In genomic region chr15:99944131-99944530, GRCh38 we compare ENCODE assay signal across 29 cellular contexts.
"Had no signal": no experiment of that assay in that cellular context is flagged by ENCODE, and none has a peak within 500 bp of the region (broad histone marks: within the 10 kb centered on the region; RNA-seq: fewer than 3 reads in every experiment).

No MANE protein-coding gene starts in this region.

- H3K4me3 Mint-ChIP-seq: activated CD8-positive, alpha-beta T cell treated with anti-CD3 and anti-CD28 coated beads for 36 hours; activated naive CD4-positive, alpha-beta T cell treated with anti-CD3 and anti-CD28 coated beads for 36 hours; activated naive CD8-positive, alpha-beta T cell; activated T-helper 17 cell treated with anti-CD3 and anti-CD28 coated beads, Interleukin-2, amount 50 U/mL, for 72 hours; brain; T-cell had no signal

- ATAC-seq: activated CD8-positive, alpha-beta T cell treated with anti-CD3 and anti-CD28 coated beads for 36 hours; activated T-helper 17 cell treated with anti-CD3 and anti-CD28 coated beads, Interleukin-2, amount 50 U/mL, for 72 hours; Panc1; Right ventricle myocardium inferior; T-cell had no signal

- H3K36me3 ChIP-seq: cardiac muscle cell had no signal

- H3K27ac ChIP-seq: cardiac muscle cell, KMS-11, SK-N-MC had no signal

- H3K27me3 ChIP-seq: cardiac muscle cell had no signal

- FAIRE-seq: astrocyte, TTC549 had no signal

- DNase-seq: activated CD4-positive, CD25-positive, alpha-beta regulatory T cell; activated CD8-positive, alpha-beta T cell treated with anti-CD3 and anti-CD28 coated beads for 36 hours; activated gamma-delta T cell; activated naive CD4-positive, alpha-beta T cell treated with anti-CD3 and anti-CD28 coated beads for 36 hours; activated T-cell treated with anti-CD3 and anti-CD28 coated beads for 4 hours; activated T-cell treated with anti-CD3 and anti-CD28 coated beads, Interleukin-2, amount 50 U/mL, for 48 hours; amygdala; NCI-H1092; NCI-H1417; NCI-H1930; NCI-H2171 treated with DMSO at 0.1 percent for 48 hours; NCI-H226; NCI-H526; NCI-H774; OCI-M1; RPMI8226; T-cell; T-helper 2 cell; T1000 had no signal

- H3K4me2 ChIP-seq: KMS-11 had no signal

- H3K36me3 Mint-ChIP-seq: brain had no signal

- H3K4me1 Mint-ChIP-seq: activated T-helper 17 cell treated with anti-CD3 and anti-CD28 coated beads, Interleukin-2, amount 50 U/mL, for 72 hours; brain; T-cell had no signal

- H3K4me3 ChIP-seq: cardiac muscle cell, SK-N-MC had no signal

- H3K27ac Mint-ChIP-seq: activated CD8-positive, alpha-beta T cell treated with anti-CD3 and anti-CD28 coated beads for 36 hours; activated naive CD4-positive, alpha-beta T cell treated with anti-CD3 and anti-CD28 coated beads for 36 hours; activated naive CD8-positive, alpha-beta T cell; activated T-helper 17 cell treated with anti-CD3 and anti-CD28 coated beads, Interleukin-2, amount 50 U/mL, for 72 hours; brain; T-cell had no signal

- H3K9ac ChIP-seq: KMS-11 had no signal
